ENCODE assay signal across 9 cellular contexts in the genomic region with DNA sequence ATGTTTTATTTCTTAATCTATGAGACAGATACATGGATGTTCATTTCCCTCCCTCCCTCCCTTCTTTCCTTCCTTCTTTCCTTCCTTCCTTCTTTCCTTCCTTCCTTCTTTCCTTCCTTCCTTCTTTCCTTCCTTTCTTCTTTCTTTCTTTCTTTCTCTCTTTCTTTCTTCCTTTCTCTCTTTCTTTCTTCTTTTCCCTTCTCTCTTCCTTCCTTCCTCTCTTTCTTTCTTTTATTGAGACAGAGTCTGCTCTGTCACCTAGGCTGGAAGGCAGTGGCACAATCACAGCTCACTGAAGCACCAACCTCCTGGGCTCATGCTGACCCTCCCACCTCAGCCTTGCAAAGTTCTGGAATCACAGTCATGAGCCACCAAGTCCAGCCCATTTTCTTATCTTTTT. TPM values are rescaled to one million over a fixed set of nuclear protein-coding genes. Genes with fewer than 3 reads are reported as not detected.
"Had no signal": no experiment of that assay in that cellular context is flagged by ENCODE, and none has a peak within 500 bp of the region (broad histone marks: within the 10 kb centered on the region; RNA-seq: fewer than 3 reads in every experiment).

No MANE protein-coding gene starts in this region.

- H3K27ac ChIP-seq: GM23248, KMS-11 had no signal

- H3K9ac ChIP-seq: GM23248, KMS-11 had no signal

- DNase-seq: GM23248, GOT3, H7, IMR-90, KBM-7 had no signal

- ATAC-seq: HCT116 had no signal

- H3K4me3 ChIP-seq: GM23248, HAP-1 had no signal

- H3K36me3 ChIP-seq: HAP-1 had no signal

- H3K9me3 ChIP-seq: HAP-1 had no signal

- H3K4me1 ChIP-seq: HAP-1 had no signal

RNA-seq across cellular contexts. Expression of a gene that starts 5.5 kb away (rescaled TPM):
- total RNA-seq: GM23248, HT-29, IMR-90 had no signal
- polyA plus RNA-seq: GM23248, IMR-90 had no signal
